15 cellular contexts compared by ENCODE assay signal in genomic region chr1:210908257-210908656, GRCh38.
A peak's percentile ranks its signal among the peaks of the same experiment; 100 is the strongest.
DNase-seq lines count a peak whose midpoint lies in the region; ATAC-seq and TF ChIP-seq lines count a peak whose summit lies in the region.
"Had no signal": no experiment of that assay in that cellular context is flagged by ENCODE, and none has a peak within 500 bp of the region (broad histone marks: within the 10 kb centered on the region; RNA-seq: fewer than 3 reads in every experiment).

No MANE protein-coding gene starts in this region.

- no peaks in the 10 kb centered on the region for H3K9me3 Mint-ChIP-seq in stimulated activated effector memory CD8-positive, alpha-beta T cell treated with anti-CD3 and anti-CD28 coated beads, Interleukin-12 subunit alpha, Interleukin-12 subunit beta, amount 100 ng/mL, for 72 hours
- H3K9me3 Mint-ChIP-seq in activated T-helper 1 cell treated with anti-CD3 and anti-CD28 coated beads, Interleukin-12 subunit alpha, Interleukin-12 subunit beta, Interleukin-2, Interleukin-4 antibody, amounts not matched to agents 30 ng/mL and 10 ng/mL and 1 ng/mL, durations not matched to agents 14 hours and 24 hours and 36 hours = no peaks in the 10 kb centered on the region
- H3K9me3 Mint-ChIP-seq: T-helper 1 cell treated with Interleukin-12 subunit alpha and Interleukin-12 subunit beta and Interleukin-4 antibody, amounts not matched to agents 30 μg/mL and 1 μg/mL, for 36 hours had no signal

- H3K23ac ChIP-seq in mesendoderm (ENCODE audit: low read length) = no peak overlapping the region

- H3K27me3 ChIP-seq in dorsolateral prefrontal cortex = no peaks in the 10 kb centered on the region
- no peaks in the 10 kb centered on the region for H3K27me3 ChIP-seq in mesendoderm (ENCODE audit: insufficient read depth, low read length, poor library complexity)
- H3K27me3 ChIP-seq: BLaER1 treated with 17β-estradiol and CSF1 and Interleukin-3, amounts not matched to agents 10 nM and 100 nM had no signal

- no peak for ATAC-seq in stimulated activated effector memory CD8-positive, alpha-beta T cell treated with anti-CD3 and anti-CD28 coated beads, Interleukin-12 subunit alpha, Interleukin-12 subunit beta, amount 100 ng/mL, for 72 hours

- H2BK120ac ChIP-seq in mesendoderm (ENCODE audit: low read depth, low read length) = no peak overlapping the region

- H3K4me1 ChIP-seq in mesendoderm (ENCODE audit: control insufficient read depth, low read depth, low read length) = no peaks in the 10 kb centered on the region

- no peak overlapping the region for H3K4me2 ChIP-seq in mesendoderm (ENCODE audit: low read length)
- H3K4me2 ChIP-seq: BLaER1 treated with 17β-estradiol and CSF1 and Interleukin-3, amounts not matched to agents 10 nM and 100 nM had no signal

- no peak overlapping the region for H3K9ac ChIP-seq in mesendoderm (ENCODE audit: low read length)
- H3K9ac ChIP-seq: BLaER1 treated with 17β-estradiol and CSF1 and Interleukin-3, amounts not matched to agents 10 nM and 100 nM had no signal

- H4K5ac ChIP-seq in mesendoderm (ENCODE audit: low read length) = no peak overlapping the region

- no peak overlapping the region for H3K56ac ChIP-seq in mesendoderm (ENCODE audit: low read length)

- no peak overlapping the region for H3K4ac ChIP-seq in mesendoderm (ENCODE audit: low read depth, low read length)

- TF ChIP-seq CTCF in dorsolateral prefrontal cortex (IDR thresholded peaks at IDR 0.05 in 54 of 56, conservative IDR thresholded peaks at IDR 0.05 in 2 of 56; ENCODE audit: low read depth in 1 of 56, partially characterized antibody in 56 of 56) = no peak

- H2AK5ac ChIP-seq in mesendoderm (ENCODE audit: low read length) = no peak overlapping the region

- H3K27ac Mint-ChIP-seq in stimulated activated effector memory CD8-positive, alpha-beta T cell treated with anti-CD3 and anti-CD28 coated beads, Interleukin-12 subunit alpha, Interleukin-12 subunit beta, amount 100 ng/mL, for 72 hours = no peak overlapping the region
- H3K27ac Mint-ChIP-seq in activated T-helper 1 cell treated with anti-CD3 and anti-CD28 coated beads, Interleukin-12 subunit alpha, Interleukin-12 subunit beta, Interleukin-2, Interleukin-4 antibody, amounts not matched to agents 30 ng/mL and 10 ng/mL and 1 ng/mL, durations not matched to agents 14 hours and 24 hours and 36 hours = no peak overlapping the region
- H3K27ac Mint-ChIP-seq: T-helper 1 cell treated with Interleukin-12 subunit alpha and Interleukin-12 subunit beta and Interleukin-4 antibody, amounts not matched to agents 30 μg/mL and 1 μg/mL, for 36 hours had no signal

- no peak overlapping the region for H4K8ac ChIP-seq in mesendoderm (ENCODE audit: low read depth, low read length)

- H3K36me3 ChIP-seq in mesendoderm (ENCODE audit: control insufficient read depth, insufficient read depth, low read length) = no peaks in the 10 kb centered on the region
- H3K36me3 ChIP-seq: BLaER1 treated with 17β-estradiol and CSF1 and Interleukin-3, amounts not matched to agents 10 nM and 100 nM had no signal

- H3K18ac ChIP-seq in mesendoderm (ENCODE audit: low read length) = no peak overlapping the region

- H3K4me3 ChIP-seq in dorsolateral prefrontal cortex (no peak overlapping the region), mesendoderm (ENCODE audit: low read length) (no peak overlapping the region)
- H3K4me3 ChIP-seq: BLaER1 treated with 17β-estradiol and CSF1 and Interleukin-3, amounts not matched to agents 10 nM and 100 nM had no signal

- H3K27ac ChIP-seq in dorsolateral prefrontal cortex = peak overlapping the region in 49 of 59 donors; percentile 2 to 81 (median 58)
- no peak overlapping the region for H3K27ac ChIP-seq in mesendoderm (ENCODE audit: low read depth, low read length)
- H3K27ac ChIP-seq: BLaER1 treated with 17β-estradiol and CSF1 and Interleukin-3, amounts not matched to agents 10 nM and 100 nM; HL-60 had no signal

- no CpG with 5 or more reads among the region's 5 CpGs for WGBS in mesendoderm (ENCODE audit: extremely low coverage, insufficient coverage, low lambda C conversion rate)

- intact Hi-C loops in dorsolateral prefrontal cortex (cut with DNase I) = no loop called here
- intact Hi-C loops in activated T-helper 1 cell treated with anti-CD3 and anti-CD28 coated beads, Interleukin-12 subunit alpha, Interleukin-12 subunit beta, Interleukin-2, Interleukin-4 antibody, amounts not matched to agents 30 ng/mL and 10 ng/mL and 1 ng/mL, durations not matched to agents 14 hours and 24 hours and 36 hours (cut with micrococcal nuclease) = no loop called here

- H3K79me2 ChIP-seq in mesendoderm (ENCODE audit: control insufficient read depth, insufficient read depth, low read length) = no peaks in the 10 kb centered on the region

- DNase-seq in DMS153 (lab: John Stamatoyannopoulos, UW) = peak; percentile 33
- DNase-seq in DMS153 treated with DMSO at 0.1 percent for 48 hours (lab: John Stamatoyannopoulos, UW; ENCODE audit: unreplicated experiment) = no peak
- DNase-seq in NCI-H1105 treated with DMSO at 0.1 percent for 48 hours (lab: John Stamatoyannopoulos, UW) = peak; percentile 65
- DNase-seq in NCI-H345 (lab: John Stamatoyannopoulos, UW) = peak; percentile 82
- DNase-seq in dorsolateral prefrontal cortex = peak in 2 of 10 donors; percentile 15 to 54
- DNase-seq in stimulated activated effector memory CD8-positive, alpha-beta T cell treated with anti-CD3 and anti-CD28 coated beads, Interleukin-12 subunit alpha, Interleukin-12 subunit beta, amount 100 ng/mL, for 72 hours (ENCODE audit: low spot score in 2 of 2) = no peak
- DNase-seq in mesendoderm = no peak
- DNase-seq in activated T-helper 1 cell treated with anti-CD3 and anti-CD28 coated beads, Interleukin-12 subunit alpha, Interleukin-12 subunit beta, Interleukin-2, Interleukin-4 antibody, amounts not matched to agents 30 ng/mL and 10 ng/mL and 1 ng/mL, durations not matched to agents 14 hours and 24 hours and 36 hours (ENCODE audit: low spot score) = no peak
- DNase-seq: 8988T, DMS79, NCI-H526, SHP77 treated with DMSO at 0.1 percent for 48 hours had no signal

- H2BK15ac ChIP-seq in mesendoderm (replicated peaks; ENCODE audit: low read depth) = no peak overlapping the region

- H3K4me1 Mint-ChIP-seq in stimulated activated effector memory CD8-positive, alpha-beta T cell treated with anti-CD3 and anti-CD28 coated beads, Interleukin-12 subunit alpha, Interleukin-12 subunit beta, amount 100 ng/mL, for 72 hours = no peaks in the 10 kb centered on the region
- no peaks in the 10 kb centered on the region for H3K4me1 Mint-ChIP-seq in activated T-helper 1 cell treated with anti-CD3 and anti-CD28 coated beads, Interleukin-12 subunit alpha, Interleukin-12 subunit beta, Interleukin-2, Interleukin-4 antibody, amounts not matched to agents 30 ng/mL and 10 ng/mL and 1 ng/mL, durations not matched to agents 14 hours and 24 hours and 36 hours (ENCODE audit: low read depth)

- no peaks in the 10 kb centered on the region for H3K36me3 Mint-ChIP-seq in stimulated activated effector memory CD8-positive, alpha-beta T cell treated with anti-CD3 and anti-CD28 coated beads, Interleukin-12 subunit alpha, Interleukin-12 subunit beta, amount 100 ng/mL, for 72 hours
- no peaks in the 10 kb centered on the region for H3K36me3 Mint-ChIP-seq in activated T-helper 1 cell treated with anti-CD3 and anti-CD28 coated beads, Interleukin-12 subunit alpha, Interleukin-12 subunit beta, Interleukin-2, Interleukin-4 antibody, amounts not matched to agents 30 ng/mL and 10 ng/mL and 1 ng/mL, durations not matched to agents 14 hours and 24 hours and 36 hours (ENCODE audit: low read depth)

- H2BK5ac ChIP-seq in mesendoderm (ENCODE audit: low read length) = no peak overlapping the region

- no peak overlapping the region for H3K4me3 Mint-ChIP-seq in stimulated activated effector memory CD8-positive, alpha-beta T cell treated with anti-CD3 and anti-CD28 coated beads, Interleukin-12 subunit alpha, Interleukin-12 subunit beta, amount 100 ng/mL, for 72 hours
- H3K4me3 Mint-ChIP-seq in activated T-helper 1 cell treated with anti-CD3 and anti-CD28 coated beads, Interleukin-12 subunit alpha, Interleukin-12 subunit beta, Interleukin-2, Interleukin-4 antibody, amounts not matched to agents 30 ng/mL and 10 ng/mL and 1 ng/mL, durations not matched to agents 14 hours and 24 hours and 36 hours = no peak overlapping the region
- H3K4me3 Mint-ChIP-seq: T-helper 1 cell treated with Interleukin-12 subunit alpha and Interleukin-12 subunit beta and Interleukin-4 antibody, amounts not matched to agents 30 μg/mL and 1 μg/mL, for 36 hours had no signal

- no peaks in the 10 kb centered on the region for H3K79me1 ChIP-seq in mesendoderm (ENCODE audit: low read length)

- H3K27me3 Mint-ChIP-seq in activated T-helper 1 cell treated with anti-CD3 and anti-CD28 coated beads, Interleukin-12 subunit alpha, Interleukin-12 subunit beta, Interleukin-2, Interleukin-4 antibody, amounts not matched to agents 30 ng/mL and 10 ng/mL and 1 ng/mL, durations not matched to agents 14 hours and 24 hours and 36 hours (ENCODE audit: insufficient read depth) = peaks cover 9% of the 10 kb centered on the region

Comparison
In these comparisons a context has a peak if more than half of its experiments do, and no peak if none do; other contexts are left out.
1. DNase-seq: peak in DMS153 (single experiment), NCI-H1105 treated with DMSO at 0.1 percent for 48 hours (single experiment) and NCI-H345 (single experiment); none in DMS153 treated with DMSO at 0.1 percent for 48 hours (single experiment), stimulated activated effector memory CD8-positive, alpha-beta T cell treated with anti-CD3 and anti-CD28 coated beads, Interleukin-12 subunit alpha, Interleukin-12 subunit beta, amount 100 ng/mL, for 72 hours (0 of 2), mesendoderm (single experiment) and activated T-helper 1 cell treated with anti-CD3 and anti-CD28 coated beads, Interleukin-12 subunit alpha, Interleukin-12 subunit beta, Interleukin-2, Interleukin-4 antibody, amounts not matched to agents 30 ng/mL and 10 ng/mL and 1 ng/mL, durations not matched to agents 14 hours and 24 hours and 36 hours (single experiment).